Comparison of ENCODE assay signal across 1 cellular context in the genomic region with DNA sequence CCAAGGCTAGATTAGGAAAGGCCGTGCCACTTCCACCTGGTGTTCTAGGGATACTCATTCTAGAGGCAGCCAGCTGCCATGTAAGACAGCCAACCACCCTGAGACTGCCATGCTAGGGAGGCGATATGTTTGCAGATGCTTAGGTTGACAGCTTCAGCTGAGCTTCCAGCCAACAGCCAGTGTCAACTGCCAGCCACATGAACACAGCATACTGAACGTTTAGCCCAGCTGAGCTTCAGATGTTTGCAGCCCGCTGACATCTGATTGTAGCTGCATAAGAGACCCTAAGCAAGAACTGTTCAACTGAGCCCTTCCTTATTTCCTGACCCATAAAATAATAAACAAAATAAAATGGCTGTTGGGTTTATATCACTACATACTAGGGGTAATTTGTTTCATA.
TF ChIP-seq lines count a peak whose summit lies in the region.

No MANE protein-coding gene starts in this region.

TF ChIP-seq in H1, 55 proteins besides CTCF, POLR2A, EP300 and RAD21:
- TF ChIP-seq CHD1 (IDR thresholded peaks at IDR 0.05; ENCODE audit: low read depth, low read length) = no peak
